Comparison of ENCODE assay signal across 8 cellular contexts in genomic region chr13:112066624-112067004, GRCh38. TPM values are rescaled to one million over a fixed set of nuclear protein-coding genes. Genes with fewer than 3 reads are reported as not detected.
A peak's percentile ranks its signal among the peaks of the same experiment; 100 is the strongest.
DNase-seq lines count a peak whose midpoint lies in the region; ATAC-seq lines count a peak whose summit lies in the region.

No MANE protein-coding gene starts in this region.

- no peak overlapping the region for H3K27ac Mint-ChIP-seq in activated T-helper 1 cell treated with anti-CD3 and anti-CD28 coated beads, Interleukin-12 subunit alpha, Interleukin-12 subunit beta, Interleukin-2, Interleukin-4 antibody, amounts not matched to agents 30 ng/mL and 10 ng/mL and 1 ng/mL, durations not matched to agents 14 hours and 24 hours and 36 hours

- no peak for ATAC-seq in GM19023 (IDR thresholded peaks at IDR 0.05; ENCODE audit: unreplicated experiment)
- ATAC-seq in GM18867 (IDR thresholded peaks at IDR 0.05; ENCODE audit: unreplicated experiment), result no peak
- ATAC-seq in GM21367 (IDR thresholded peaks at IDR 0.05; ENCODE audit: unreplicated experiment), result no peak

- H3K9me3 Mint-ChIP-seq in activated T-helper 1 cell treated with anti-CD3 and anti-CD28 coated beads, Interleukin-12 subunit alpha, Interleukin-12 subunit beta, Interleukin-2, Interleukin-4 antibody, amounts not matched to agents 30 ng/mL and 10 ng/mL and 1 ng/mL, durations not matched to agents 14 hours and 24 hours and 36 hours, result no peaks in the 10 kb centered on the region

- H3K4me1 Mint-ChIP-seq in activated T-helper 1 cell treated with anti-CD3 and anti-CD28 coated beads, Interleukin-12 subunit alpha, Interleukin-12 subunit beta, Interleukin-2, Interleukin-4 antibody, amounts not matched to agents 30 ng/mL and 10 ng/mL and 1 ng/mL, durations not matched to agents 14 hours and 24 hours and 36 hours (ENCODE audit: low read depth), result peaks cover 2% of the 10 kb centered on the region

- peak; percentile 34 for DNase-seq in activated T-helper 1 cell treated with Interleukin-2 at 50 U/mL for 16 hours (ENCODE audit: low read depth)
- no peak for DNase-seq in activated T-helper 1 cell treated with anti-CD3 and anti-CD28 coated beads, Interleukin-12 subunit alpha, Interleukin-12 subunit beta, Interleukin-2, Interleukin-4 antibody, amounts not matched to agents 30 ng/mL and 10 ng/mL and 1 ng/mL, durations not matched to agents 14 hours and 24 hours and 36 hours (ENCODE audit: low spot score)
- DNase-seq in activated naive CD4-positive, alpha-beta T cell treated with Interleukin-2 at 50 U/mL for 16 hours, result peak; percentile 27
- DNase-seq in hypothalamus (lab: John Stamatoyannopoulos, UW), result peak in 39 of 51 donors; percentile 29 to 91 (median 76)
- DNase-seq in stimulated activated CD4-positive, alpha-beta T cell treated with anti-CD3 and anti-CD28 coated beads, Interleukin-15, amount 100 ng/mL, for 48 hours (ENCODE audit: low read depth in 2 of 2), result peak; percentile 33 to 57

- H3K36me3 Mint-ChIP-seq in activated T-helper 1 cell treated with anti-CD3 and anti-CD28 coated beads, Interleukin-12 subunit alpha, Interleukin-12 subunit beta, Interleukin-2, Interleukin-4 antibody, amounts not matched to agents 30 ng/mL and 10 ng/mL and 1 ng/mL, durations not matched to agents 14 hours and 24 hours and 36 hours (ENCODE audit: low read depth), result peaks cover 7% of the 10 kb centered on the region

- peaks cover 67% of the 10 kb centered on the region for H3K27me3 Mint-ChIP-seq in activated T-helper 1 cell treated with anti-CD3 and anti-CD28 coated beads, Interleukin-12 subunit alpha, Interleukin-12 subunit beta, Interleukin-2, Interleukin-4 antibody, amounts not matched to agents 30 ng/mL and 10 ng/mL and 1 ng/mL, durations not matched to agents 14 hours and 24 hours and 36 hours (ENCODE audit: insufficient read depth)

- no peak overlapping the region for H3K4me3 Mint-ChIP-seq in activated T-helper 1 cell treated with anti-CD3 and anti-CD28 coated beads, Interleukin-12 subunit alpha, Interleukin-12 subunit beta, Interleukin-2, Interleukin-4 antibody, amounts not matched to agents 30 ng/mL and 10 ng/mL and 1 ng/mL, durations not matched to agents 14 hours and 24 hours and 36 hours

- intact Hi-C loops in activated T-helper 1 cell treated with anti-CD3 and anti-CD28 coated beads, Interleukin-12 subunit alpha, Interleukin-12 subunit beta, Interleukin-2, Interleukin-4 antibody, amounts not matched to agents 30 ng/mL and 10 ng/mL and 1 ng/mL, durations not matched to agents 14 hours and 24 hours and 36 hours (cut with micrococcal nuclease), result no loop called here

RNA-seq across cellular contexts. Expression of gene SOX1, which starts 0.3 kb away (rescaled TPM):
- not detected in 2 replicates for total RNA-seq in activated T-helper 1 cell treated with anti-CD3 and anti-CD28 coated beads, Interleukin-12 subunit alpha, Interleukin-12 subunit beta, Interleukin-2, Interleukin-4 antibody, amounts not matched to agents 30 ng/mL and 10 ng/mL and 1 ng/mL, durations not matched to agents 14 hours and 24 hours and 36 hours
